8 cellular contexts compared by ENCODE assay signal in genomic region chr1:22053861-22054770, GRCh38. TPM values are rescaled to one million over a fixed set of nuclear protein-coding genes. Genes with fewer than 3 reads are reported as not detected.
DNase-seq lines count a peak whose midpoint lies in the region; ATAC-seq, FAIRE-seq and TF ChIP-seq lines count a peak whose summit lies in the region.

No MANE protein-coding gene starts in this region.

- H3K4me3 ChIP-seq in cardiac muscle cell (peak overlapping the region; percentile 87), adipocyte (ENCODE audit: low read length) (peak overlapping the region; percentile 97), HepG2 (replicated peaks in 1 of 3; ENCODE audit: insufficient read depth in 1 of 3, low read depth in 2 of 3, low read length in 3 of 3) (peak overlapping the region; percentile 81 to 90 (median 90))

- peak overlapping the region; percentile 100 for H3K4me3 Mint-ChIP-seq in type B pancreatic cell

- BruUV-seq in HepG2 (replicated peaks; lab: Mats Ljungman, UMichigan): TSS peak; percentile 66

- H3K9ac ChIP-seq in adipocyte (ENCODE audit: low read length) (peak overlapping the region; percentile 91), HepG2 (ENCODE audit: insufficient read depth, low read depth, low read length) (peak overlapping the region; percentile 91)

- in situ Hi-C loops in HepG2 (cut with HindIII; ENCODE audit: extremely low pct_ligation_motif_present, low pct_unique_long_range_greater_than_20kb): no loop called here

- no peaks in the 10 kb centered on the region for H3K27me3 ChIP-seq in cardiac muscle cell
- no peaks in the 10 kb centered on the region for H3K27me3 ChIP-seq in adipocyte (replicated peaks; ENCODE audit: control insufficient read depth, insufficient read depth, low read length)
- no peaks in the 10 kb centered on the region; a peak in 1 of 5 replicates for H3K27me3 ChIP-seq in HepG2 (ENCODE audit: control insufficient read depth in 1 of 2, insufficient read depth in 2 of 2, low read length in 2 of 2)

- H3K27me3 Mint-ChIP-seq in type B pancreatic cell: no peaks in the 10 kb centered on the region

- no peak for FAIRE-seq in HepG2 (lab: Jason Lieb, UNC)

- H3K4me1 ChIP-seq in cardiac muscle cell (ENCODE audit: low read depth) (peaks cover 24% of the 10 kb centered on the region), adipocyte (ENCODE audit: control insufficient read depth, insufficient read depth, low read length) (peaks cover 43% of the 10 kb centered on the region), HepG2 (ENCODE audit: insufficient read depth, low read length) (peaks cover 51% of the 10 kb centered on the region)

- peak overlapping the region; percentile 100 for H3K27ac Mint-ChIP-seq in type B pancreatic cell

- intact Hi-C loops in Right ventricle myocardium superior (cut with DNase I) (no loop called here), HepG2 (cut with micrococcal nuclease; ENCODE audit: unreplicated experiment) (no loop called here)

- TF ChIP-seq CTCF in cardiac muscle cell (IDR thresholded peaks at IDR 0.05; ENCODE audit: low read depth, low read length): no peak
- no peak for TF ChIP-seq CTCF in HepG2 (CRISPR knock-in tag; IDR thresholded peaks at IDR 0.05)
- TF ChIP-seq CTCF in type B pancreatic cell (conservative IDR thresholded peaks at IDR 0.05): no peak

- no peak for TF ChIP-seq RAD21 in HepG2 (CRISPR knock-in tag; IDR thresholded peaks at IDR 0.05)

- DNase-seq in cardiac muscle cell (ENCODE audit: low read depth in 1 of 2, low spot score in 1 of 2) (peak in 1 of 2 donors; percentile 49), Right ventricle myocardium superior (no peak), adipocyte (ENCODE audit: low read depth) (peak; percentile 46), HepG2 (ENCODE audit: low spot score) (no peak), type B pancreatic cell (ENCODE audit: extremely low spot score, unreplicated experiment) (no peak), epidermal melanocyte (ENCODE audit: insufficient read length, low spot score) (no peak), NCI-H1092 (lab: John Stamatoyannopoulos, UW) (no peak)

- POLR2A ChIA-PET in HepG2 (lab: Yijun Ruan, JAX): interaction anchor here (2.0 to 3.8 kb wide), 4 partner anchors 12 to 716 kb away, joined by 5 to 42 read pairs (median 6); no protein-coding TSS in a partner anchor

- WGBS in HepG2 (ENCODE audit: low lambda C conversion rate): 25% methylated on average over 19 of the region's 19 CpGs

- H2AFZ ChIP-seq in HepG2 (ENCODE audit: low read length): no peak overlapping the region

- peak overlapping the region; percentile 100 for H3K27ac ChIP-seq in cardiac muscle cell
- peak overlapping the region; percentile 87 for H3K27ac ChIP-seq in HepG2 (ENCODE audit: extremely low read length, insufficient read depth, low read length)

- peaks cover 54% of the 10 kb centered on the region for H4K20me1 ChIP-seq in HepG2 (ENCODE audit: insufficient read depth, low read length)

- H3K36me3 ChIP-seq in cardiac muscle cell: no peaks in the 10 kb centered on the region
- peaks cover 8% of the 10 kb centered on the region for H3K36me3 ChIP-seq in adipocyte (ENCODE audit: control insufficient read depth, insufficient read depth, low read length, severe bottlenecking)
- H3K36me3 ChIP-seq in HepG2 (replicated peaks in 1 of 2; ENCODE audit: control insufficient read depth in 1 of 2, insufficient read depth in 2 of 2, low read length in 2 of 2): peaks cover 0 to 3% of the 10 kb centered on the region in 2 experiments; a peak in 1 of 5 replicates

- peak overlapping the region; percentile 78 for H3K4me2 ChIP-seq in HepG2 (ENCODE audit: low read depth, low read length)

- ATAC-seq in Right ventricle myocardium superior (ENCODE audit: poor library complexity) (no peak), HepG2 (no peak), GM21723 (IDR thresholded peaks at IDR 0.05; ENCODE audit: unreplicated experiment) (no peak)

- H3K36me3 Mint-ChIP-seq in type B pancreatic cell: peaks cover 16% of the 10 kb centered on the region

- no peaks in the 10 kb centered on the region for H3K9me3 ChIP-seq in cardiac muscle cell (ENCODE audit: low read depth)
- H3K9me3 ChIP-seq in adipocyte (ENCODE audit: control insufficient read depth, low read length): no peaks in the 10 kb centered on the region
- no peaks in the 10 kb centered on the region for H3K9me3 ChIP-seq in HepG2 (ENCODE audit: low read length)

- H3K79me2 ChIP-seq in HepG2 (ENCODE audit: insufficient read depth, low read length): peaks cover 56% of the 10 kb centered on the region

- no peak for TF ChIP-seq POLR2A in HepG2 (IDR thresholded peaks at IDR 0.05; ENCODE audit: insufficient read depth in 1 of 2, low read depth in 2 of 2, low read length in 2 of 2)

- H3K9me3 Mint-ChIP-seq in type B pancreatic cell: no peaks in the 10 kb centered on the region

- CTCF ChIA-PET in HepG2 (lab: Yijun Ruan, JAX; ENCODE audit: low intra/inter-chr PET ratio, low total read pairs): no interaction called here

- no peak for TF ChIP-seq EP300 in HepG2 (IDR thresholded peaks at IDR 0.05; ENCODE audit: low read depth in 2 of 2, low read length in 2 of 2)
- TF ChIP-seq EP300 in HepG2 (CRISPR knock-in tag; IDR thresholded peaks at IDR 0.05; ENCODE audit: borderline replicate concordance): no peak

- peaks cover 27% of the 10 kb centered on the region for H3K4me1 Mint-ChIP-seq in type B pancreatic cell (ENCODE audit: unreplicated experiment)

TF ChIP-seq in HepG2, 621 proteins besides CTCF, POLR2A, EP300 and RAD21 (continues in another document):
- no peak for TF ChIP-seq PBX2 (CRISPR knock-in tag; IDR thresholded peaks at IDR 0.05)

RNA-seq across cellular contexts. Expression of gene CDC42, which starts 1.6 kb away (rescaled TPM):
- total RNA-seq in cardiac muscle cell: 140 and 167 TPM in 2 replicates
- polyA plus RNA-seq in cardiac muscle cell: 72.0 and 76.7 TPM in 2 replicates
- 137 TPM for total RNA-seq in Right ventricle myocardium superior
- total RNA-seq in HepG2 (2016; rRNA removed; fragmentation: Illumina TruSeq; extraction: Trizol): 237 and 358 TPM in 2 replicates
- total RNA-seq in HepG2 (2016; cell fraction: cytosol; rRNA removed; fragmentation: Illumina TruSeq; extraction: Trizol; ENCODE audit: low read depth): 58.8 and 63.4 TPM in 2 replicates
- 235 and 352 TPM in 2 replicates for total RNA-seq in HepG2 (2016; cell fraction: insoluble cytoplasmic fraction; rRNA removed; fragmentation: Illumina TruSeq; extraction: Trizol)
- 100 and 105 TPM in 2 replicates for total RNA-seq in HepG2 (2016; cell fraction: membrane; rRNA removed; fragmentation: Illumina TruSeq; extraction: Trizol)
- total RNA-seq in HepG2 (2016; cell fraction: nucleus; rRNA removed; fragmentation: Illumina TruSeq; extraction: Trizol): 82.8 and 91.5 TPM in 2 replicates
- 101 and 138 TPM in 2 replicates for polyA plus RNA-seq in HepG2 (2011; rRNA removed)
- polyA plus RNA-seq in HepG2 (2011; cell fraction: cytosol; rRNA removed): 72.7 and 116 TPM in 2 replicates
- 20.5 and 33.7 TPM in 2 replicates for polyA plus RNA-seq in HepG2 (2011; cell fraction: nucleus; rRNA removed)
- 197 and 216 TPM in 2 replicates for polyA plus RNA-seq in HepG2 (2012)
- 20.7 and 25.5 TPM in 2 replicates for polyA plus RNA-seq in HepG2 (2016; cell fraction: cytosol; fragmentation: Illumina TruSeq; extraction: Trizol; ENCODE audit: low read depth)
- 336 and 350 TPM in 2 replicates for polyA plus RNA-seq in HepG2 (2016; cell fraction: insoluble cytoplasmic fraction; fragmentation: Illumina TruSeq; extraction: Trizol; ENCODE audit: low read depth)
- polyA plus RNA-seq in HepG2 (2016; cell fraction: membrane; fragmentation: Illumina TruSeq; extraction: Trizol; ENCODE audit: low read depth): 55.2 and 56.7 TPM in 2 replicates
- polyA plus RNA-seq in HepG2 (2016; cell fraction: nucleus; fragmentation: Illumina TruSeq; extraction: Trizol; ENCODE audit: insufficient read depth, low read depth): 102 and 112 TPM in 2 replicates
- 81.6 and 140 TPM in 2 replicates for polyA minus RNA-seq in HepG2 (2011; rRNA and poly(A)+ RNA removed; ENCODE audit: low replicate concordance)
- polyA minus RNA-seq in HepG2 (2011; cell fraction: cytosol; rRNA and poly(A)+ RNA removed): 96.1 and 107 TPM in 2 replicates
- 31.8 and 39.2 TPM in 2 replicates for polyA minus RNA-seq in HepG2 (2011; cell fraction: nucleus; rRNA and poly(A)+ RNA removed)
- total RNA-seq in type B pancreatic cell (ENCODE audit: low replicate concordance): 238 and 301 TPM in 2 replicates

RNA-seq across cellular contexts. Expression of gene CELA3A, which starts 52.7 kb away (rescaled TPM):
- not detected in 2 replicates for total RNA-seq in cardiac muscle cell
- not detected in 2 replicates for polyA plus RNA-seq in cardiac muscle cell
- not detected for total RNA-seq in Right ventricle myocardium superior
- not detected in 2 replicates for total RNA-seq in HepG2 (2016; rRNA removed; fragmentation: Illumina TruSeq; extraction: Trizol)
- total RNA-seq in HepG2 (2016; cell fraction: cytosol; rRNA removed; fragmentation: Illumina TruSeq; extraction: Trizol; ENCODE audit: low read depth): not detected in 2 replicates
- total RNA-seq in HepG2 (2016; cell fraction: insoluble cytoplasmic fraction; rRNA removed; fragmentation: Illumina TruSeq; extraction: Trizol): not detected in 2 replicates
- total RNA-seq in HepG2 (2016; cell fraction: membrane; rRNA removed; fragmentation: Illumina TruSeq; extraction: Trizol): not detected in 2 replicates
- not detected in 2 replicates for total RNA-seq in HepG2 (2016; cell fraction: nucleus; rRNA removed; fragmentation: Illumina TruSeq; extraction: Trizol)
- polyA plus RNA-seq in HepG2 (2011; rRNA removed): 0.09 and 0.73 TPM in 2 replicates
- 0.19 and 0.23 TPM in 2 replicates for polyA plus RNA-seq in HepG2 (2011; cell fraction: cytosol; rRNA removed)
- 0.27 and 0.33 TPM in 2 replicates for polyA plus RNA-seq in HepG2 (2011; cell fraction: nucleus; rRNA removed)
- not detected in 2 replicates for polyA plus RNA-seq in HepG2 (2012)
- not detected in 2 replicates for polyA plus RNA-seq in HepG2 (2016; cell fraction: cytosol; fragmentation: Illumina TruSeq; extraction: Trizol; ENCODE audit: low read depth)
- not detected in 2 replicates for polyA plus RNA-seq in HepG2 (2016; cell fraction: insoluble cytoplasmic fraction; fragmentation: Illumina TruSeq; extraction: Trizol; ENCODE audit: low read depth)
- not detected in 2 replicates for polyA plus RNA-seq in HepG2 (2016; cell fraction: membrane; fragmentation: Illumina TruSeq; extraction: Trizol; ENCODE audit: low read depth)
- not detected in 2 replicates for polyA plus RNA-seq in HepG2 (2016; cell fraction: nucleus; fragmentation: Illumina TruSeq; extraction: Trizol; ENCODE audit: insufficient read depth, low read depth)
- not detected in 2 replicates for polyA minus RNA-seq in HepG2 (2011; rRNA and poly(A)+ RNA removed; ENCODE audit: low replicate concordance)
- not detected in 2 replicates for polyA minus RNA-seq in HepG2 (2011; cell fraction: cytosol; rRNA and poly(A)+ RNA removed)
- polyA minus RNA-seq in HepG2 (2011; cell fraction: nucleus; rRNA and poly(A)+ RNA removed): not detected in 2 replicates
- 0.40 TPM in 1 of 2 replicates, not detected in the other for total RNA-seq in type B pancreatic cell (ENCODE audit: low replicate concordance)
